In the genomic region with DNA sequence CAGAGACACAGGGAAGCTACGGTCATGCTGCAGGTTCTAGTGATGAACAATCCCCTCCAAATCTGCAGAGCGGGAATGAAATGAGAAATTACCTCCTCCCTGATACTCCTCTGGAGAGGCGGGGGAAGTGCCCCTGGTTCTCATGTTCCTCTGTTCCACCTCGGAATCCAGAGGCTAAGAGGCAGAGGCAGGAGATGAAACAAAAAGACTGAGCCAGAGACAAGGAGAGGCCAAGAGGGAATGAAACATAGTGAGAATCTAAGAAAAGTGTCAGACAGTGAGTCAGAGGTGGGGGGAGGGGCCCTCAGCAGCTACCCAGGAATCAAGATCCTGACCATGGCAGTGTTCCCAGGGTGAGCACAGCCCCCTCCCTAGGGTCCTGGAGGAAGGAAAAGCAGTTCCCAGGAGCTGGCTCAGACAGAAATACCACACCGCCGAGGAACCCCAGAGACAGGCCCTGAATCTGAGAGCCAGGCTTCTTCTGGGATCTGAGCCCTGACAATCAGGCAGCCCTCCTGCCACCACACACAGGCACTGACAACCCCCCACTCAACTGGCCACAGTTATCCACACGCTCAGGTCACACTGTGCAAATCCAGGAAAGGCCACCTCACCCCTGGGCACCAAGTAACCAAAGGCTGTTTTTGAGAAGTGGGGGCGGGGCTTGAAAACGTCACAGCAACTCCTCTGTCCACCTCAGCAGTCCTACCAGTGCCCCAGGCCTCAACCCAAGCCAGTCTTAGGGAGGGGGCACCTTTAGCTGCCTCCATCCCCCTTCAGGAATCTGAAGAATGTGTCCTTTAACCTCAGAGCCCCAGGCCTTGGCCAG, we compare ENCODE assay signal across 1 cellular context.
A peak's percentile ranks its signal among the peaks of the same experiment; 100 is the strongest.
TF ChIP-seq lines count a peak whose summit lies in the region.

No MANE protein-coding gene starts in this region.

TF ChIP-seq in K562, 482 proteins besides CTCF, POLR2A, EP300 and RAD21 (continued from another document and continues in another):
- TF ChIP-seq, protein P1, sequence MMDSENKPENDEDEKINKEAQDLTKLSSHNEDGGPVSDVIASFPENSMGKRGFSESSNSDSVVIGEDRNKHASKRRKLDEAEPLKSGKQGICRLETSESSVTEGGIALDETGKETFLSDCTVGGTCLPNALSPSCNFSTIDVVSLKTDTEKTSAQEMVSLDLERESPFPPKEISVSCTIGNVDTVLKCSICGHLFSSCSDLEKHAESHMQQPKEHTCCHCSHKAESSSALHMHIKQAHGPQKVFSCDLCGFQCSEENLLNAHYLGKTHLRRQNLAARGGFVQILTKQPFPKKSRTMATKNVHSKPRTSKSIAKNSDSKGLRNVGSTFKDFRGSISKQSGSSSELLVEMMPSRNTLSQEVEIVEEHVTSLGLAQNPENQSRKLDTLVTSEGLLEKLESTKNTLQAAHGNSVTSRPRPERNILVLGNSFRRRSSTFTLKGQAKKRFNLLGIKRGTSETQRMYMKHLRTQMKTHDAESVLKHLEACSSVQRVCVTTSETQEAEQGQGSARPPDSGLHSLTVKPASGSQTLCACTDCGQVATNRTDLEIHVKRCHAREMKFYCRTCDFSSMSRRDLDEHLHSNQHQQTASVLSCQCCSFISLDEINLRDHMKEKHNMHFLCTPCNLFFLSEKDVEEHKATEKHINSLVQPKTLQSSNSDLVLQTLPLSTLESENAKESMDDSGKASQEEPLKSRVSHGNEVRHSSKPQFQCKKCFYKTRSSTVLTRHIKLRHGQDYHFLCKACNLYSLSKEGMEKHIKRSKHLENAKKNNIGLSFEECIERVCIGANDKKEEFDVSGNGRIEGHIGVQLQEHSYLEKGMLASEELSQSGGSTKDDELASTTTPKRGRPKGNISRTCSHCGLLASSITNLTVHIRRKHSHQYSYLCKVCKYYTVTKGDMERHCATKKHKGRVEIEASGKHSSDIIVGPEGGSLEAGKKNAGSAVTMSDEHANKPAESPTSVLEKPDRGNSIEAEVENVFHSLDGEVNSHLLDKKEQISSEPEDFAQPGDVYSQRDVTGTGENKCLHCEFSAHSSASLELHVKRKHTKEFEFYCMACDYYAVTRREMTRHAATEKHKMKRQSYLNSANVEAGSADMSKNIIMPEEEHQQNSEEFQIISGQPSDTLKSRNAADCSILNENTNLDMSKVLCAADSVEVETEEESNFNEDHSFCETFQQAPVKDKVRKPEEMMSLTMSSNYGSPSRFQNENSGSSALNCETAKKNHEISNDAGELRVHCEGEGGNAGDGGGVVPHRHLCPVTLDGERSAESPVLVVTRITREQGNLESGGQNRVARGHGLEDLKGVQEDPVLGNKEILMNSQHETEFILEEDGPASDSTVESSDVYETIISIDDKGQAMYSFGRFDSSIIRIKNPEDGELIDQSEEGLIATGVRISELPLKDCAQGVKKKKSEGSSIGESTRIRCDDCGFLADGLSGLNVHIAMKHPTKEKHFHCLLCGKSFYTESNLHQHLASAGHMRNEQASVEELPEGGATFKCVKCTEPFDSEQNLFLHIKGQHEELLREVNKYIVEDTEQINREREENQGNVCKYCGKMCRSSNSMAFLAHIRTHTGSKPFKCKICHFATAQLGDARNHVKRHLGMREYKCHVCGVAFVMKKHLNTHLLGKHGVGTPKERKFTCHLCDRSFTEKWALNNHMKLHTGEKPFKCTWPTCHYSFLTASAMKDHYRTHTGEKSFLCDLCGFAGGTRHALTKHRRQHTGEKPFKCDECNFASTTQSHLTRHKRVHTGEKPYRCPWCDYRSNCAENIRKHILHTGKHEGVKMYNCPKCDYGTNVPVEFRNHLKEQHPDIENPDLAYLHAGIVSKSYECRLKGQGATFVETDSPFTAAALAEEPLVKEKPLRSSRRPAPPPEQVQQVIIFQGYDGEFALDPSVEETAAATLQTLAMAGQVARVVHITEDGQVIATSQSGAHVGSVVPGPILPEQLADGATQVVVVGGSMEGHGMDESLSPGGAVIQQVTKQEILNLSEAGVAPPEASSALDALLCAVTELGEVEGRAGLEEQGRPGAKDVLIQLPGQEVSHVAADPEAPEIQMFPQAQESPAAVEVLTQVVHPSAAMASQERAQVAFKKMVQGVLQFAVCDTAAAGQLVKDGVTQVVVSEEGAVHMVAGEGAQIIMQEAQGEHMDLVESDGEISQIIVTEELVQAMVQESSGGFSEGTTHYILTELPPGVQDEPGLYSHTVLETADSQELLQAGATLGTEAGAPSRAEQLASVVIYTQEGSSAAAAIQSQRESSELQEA (IDR thresholded peaks at IDR 0.05; ENCODE audit: low read depth): no peak
- TF ChIP-seq GATA2 (CRISPR knock-in tag; IDR thresholded peaks at IDR 0.05) (no peak), HEY1 (CRISPR knock-in tag; IDR thresholded peaks at IDR 0.05; ENCODE audit: borderline replicate concordance) (no peak), CREBBP (IDR thresholded peaks at IDR 0.05; ENCODE audit: low read depth, low read length) (no peak), CBFA2T2 (conservative IDR thresholded peaks at IDR 0.05) (no peak; the same call in 1 of the 2 replicates), NCOA6 (IDR thresholded peaks at IDR 0.05) (no peak), CTBP1 (IDR thresholded peaks at IDR 0.05; ENCODE audit: borderline replicate concordance) (no peak), MTF1 (CRISPR knock-in tag; IDR thresholded peaks at IDR 0.05; ENCODE audit: borderline replicate concordance) (no peak), GTF2E2 (tag; IDR thresholded peaks at IDR 0.05) (no peak), ZNF197 (CRISPR knock-in tag; IDR thresholded peaks at IDR 0.05; ENCODE audit: low read depth) (no peak), ZNF431 (CRISPR knock-in tag; IDR thresholded peaks at IDR 0.05) (peak; percentile 29; the same call in 1 of the 2 replicates), FOXM1 (IDR thresholded peaks at IDR 0.05; ENCODE audit: low read depth) (no peak), FOXM1 (CRISPR knock-in tag; IDR thresholded peaks at IDR 0.05; ENCODE audit: low read depth) (0 out of 2 replicates have a peak, but pooled peaks have one; percentile 25), CBX2 (IDR thresholded peaks at IDR 0.05; ENCODE audit: insufficient read depth, low read length, poor library complexity, severe bottlenecking) (no peak), NFIX (CRISPR knock-in tag; IDR thresholded peaks at IDR 0.05; ENCODE audit: low read depth) (no peak), ZNF316 (IDR thresholded peaks at IDR 0.05) (no peak), ZNF436 (CRISPR knock-in tag; IDR thresholded peaks at IDR 0.05) (no peak), RBM39 (optimal IDR thresholded peaks at IDR 0.05; ENCODE audit: low read depth, low read length) (no peak), CSDE1 (IDR thresholded peaks at IDR 0.05) (no peak), ZNF384 (IDR thresholded peaks at IDR 0.05; ENCODE audit: low read depth, low read length) (no peak), ZNF146 (CRISPR knock-in tag; IDR thresholded peaks at IDR 0.05; ENCODE audit: unreplicated experiment) (no peak), KDM5B (IDR thresholded peaks at IDR 0.05; ENCODE audit: insufficient replicate concordance, low read depth, low read length) (no peak)
- TF ChIP-seq, protein P2, sequence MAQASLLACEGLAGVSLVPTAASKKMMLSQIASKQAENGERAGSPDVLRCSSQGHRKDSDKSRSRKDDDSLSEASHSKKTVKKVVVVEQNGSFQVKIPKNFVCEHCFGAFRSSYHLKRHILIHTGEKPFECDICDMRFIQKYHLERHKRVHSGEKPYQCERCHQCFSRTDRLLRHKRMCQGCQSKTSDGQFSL (CRISPR knock-in tag; IDR thresholded peaks at IDR 0.05): 0 out of 2 replicates have a peak, but pooled peaks have one; percentile 76
- TF ChIP-seq, protein P2 (tag; IDR thresholded peaks at IDR 0.05): no peak
- TF ChIP-seq, protein P3, sequence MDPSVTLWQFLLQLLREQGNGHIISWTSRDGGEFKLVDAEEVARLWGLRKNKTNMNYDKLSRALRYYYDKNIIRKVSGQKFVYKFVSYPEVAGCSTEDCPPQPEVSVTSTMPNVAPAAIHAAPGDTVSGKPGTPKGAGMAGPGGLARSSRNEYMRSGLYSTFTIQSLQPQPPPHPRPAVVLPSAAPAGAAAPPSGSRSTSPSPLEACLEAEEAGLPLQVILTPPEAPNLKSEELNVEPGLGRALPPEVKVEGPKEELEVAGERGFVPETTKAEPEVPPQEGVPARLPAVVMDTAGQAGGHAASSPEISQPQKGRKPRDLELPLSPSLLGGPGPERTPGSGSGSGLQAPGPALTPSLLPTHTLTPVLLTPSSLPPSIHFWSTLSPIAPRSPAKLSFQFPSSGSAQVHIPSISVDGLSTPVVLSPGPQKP (CRISPR knock-in tag; IDR thresholded peaks at IDR 0.05): no peak
- TF ChIP-seq, protein P4, sequence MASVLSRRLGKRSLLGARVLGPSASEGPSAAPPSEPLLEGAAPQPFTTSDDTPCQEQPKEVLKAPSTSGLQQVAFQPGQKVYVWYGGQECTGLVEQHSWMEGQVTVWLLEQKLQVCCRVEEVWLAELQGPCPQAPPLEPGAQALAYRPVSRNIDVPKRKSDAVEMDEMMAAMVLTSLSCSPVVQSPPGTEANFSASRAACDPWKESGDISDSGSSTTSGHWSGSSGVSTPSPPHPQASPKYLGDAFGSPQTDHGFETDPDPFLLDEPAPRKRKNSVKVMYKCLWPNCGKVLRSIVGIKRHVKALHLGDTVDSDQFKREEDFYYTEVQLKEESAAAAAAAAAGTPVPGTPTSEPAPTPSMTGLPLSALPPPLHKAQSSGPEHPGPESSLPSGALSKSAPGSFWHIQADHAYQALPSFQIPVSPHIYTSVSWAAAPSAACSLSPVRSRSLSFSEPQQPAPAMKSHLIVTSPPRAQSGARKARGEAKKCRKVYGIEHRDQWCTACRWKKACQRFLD (CRISPR knock-in tag; IDR thresholded peaks at IDR 0.05): peak; percentile 36; the same call in 1 of the 2 replicates
- TF ChIP-seq, protein P5, sequence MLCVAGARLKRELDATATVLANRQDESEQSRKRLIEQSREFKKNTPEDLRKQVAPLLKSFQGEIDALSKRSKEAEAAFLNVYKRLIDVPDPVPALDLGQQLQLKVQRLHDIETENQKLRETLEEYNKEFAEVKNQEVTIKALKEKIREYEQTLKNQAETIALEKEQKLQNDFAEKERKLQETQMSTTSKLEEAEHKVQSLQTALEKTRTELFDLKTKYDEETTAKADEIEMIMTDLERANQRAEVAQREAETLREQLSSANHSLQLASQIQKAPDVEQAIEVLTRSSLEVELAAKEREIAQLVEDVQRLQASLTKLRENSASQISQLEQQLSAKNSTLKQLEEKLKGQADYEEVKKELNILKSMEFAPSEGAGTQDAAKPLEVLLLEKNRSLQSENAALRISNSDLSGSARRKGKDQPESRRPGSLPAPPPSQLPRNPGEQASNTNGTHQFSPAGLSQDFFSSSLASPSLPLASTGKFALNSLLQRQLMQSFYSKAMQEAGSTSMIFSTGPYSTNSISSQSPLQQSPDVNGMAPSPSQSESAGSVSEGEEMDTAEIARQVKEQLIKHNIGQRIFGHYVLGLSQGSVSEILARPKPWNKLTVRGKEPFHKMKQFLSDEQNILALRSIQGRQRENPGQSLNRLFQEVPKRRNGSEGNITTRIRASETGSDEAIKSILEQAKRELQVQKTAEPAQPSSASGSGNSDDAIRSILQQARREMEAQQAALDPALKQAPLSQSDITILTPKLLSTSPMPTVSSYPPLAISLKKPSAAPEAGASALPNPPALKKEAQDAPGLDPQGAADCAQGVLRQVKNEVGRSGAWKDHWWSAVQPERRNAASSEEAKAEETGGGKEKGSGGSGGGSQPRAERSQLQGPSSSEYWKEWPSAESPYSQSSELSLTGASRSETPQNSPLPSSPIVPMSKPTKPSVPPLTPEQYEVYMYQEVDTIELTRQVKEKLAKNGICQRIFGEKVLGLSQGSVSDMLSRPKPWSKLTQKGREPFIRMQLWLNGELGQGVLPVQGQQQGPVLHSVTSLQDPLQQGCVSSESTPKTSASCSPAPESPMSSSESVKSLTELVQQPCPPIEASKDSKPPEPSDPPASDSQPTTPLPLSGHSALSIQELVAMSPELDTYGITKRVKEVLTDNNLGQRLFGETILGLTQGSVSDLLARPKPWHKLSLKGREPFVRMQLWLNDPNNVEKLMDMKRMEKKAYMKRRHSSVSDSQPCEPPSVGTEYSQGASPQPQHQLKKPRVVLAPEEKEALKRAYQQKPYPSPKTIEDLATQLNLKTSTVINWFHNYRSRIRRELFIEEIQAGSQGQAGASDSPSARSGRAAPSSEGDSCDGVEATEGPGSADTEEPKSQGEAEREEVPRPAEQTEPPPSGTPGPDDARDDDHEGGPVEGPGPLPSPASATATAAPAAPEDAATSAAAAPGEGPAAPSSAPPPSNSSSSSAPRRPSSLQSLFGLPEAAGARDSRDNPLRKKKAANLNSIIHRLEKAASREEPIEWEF (CRISPR knock-in tag; IDR thresholded peaks at IDR 0.05): no peak
- TF ChIP-seq, protein P6, sequence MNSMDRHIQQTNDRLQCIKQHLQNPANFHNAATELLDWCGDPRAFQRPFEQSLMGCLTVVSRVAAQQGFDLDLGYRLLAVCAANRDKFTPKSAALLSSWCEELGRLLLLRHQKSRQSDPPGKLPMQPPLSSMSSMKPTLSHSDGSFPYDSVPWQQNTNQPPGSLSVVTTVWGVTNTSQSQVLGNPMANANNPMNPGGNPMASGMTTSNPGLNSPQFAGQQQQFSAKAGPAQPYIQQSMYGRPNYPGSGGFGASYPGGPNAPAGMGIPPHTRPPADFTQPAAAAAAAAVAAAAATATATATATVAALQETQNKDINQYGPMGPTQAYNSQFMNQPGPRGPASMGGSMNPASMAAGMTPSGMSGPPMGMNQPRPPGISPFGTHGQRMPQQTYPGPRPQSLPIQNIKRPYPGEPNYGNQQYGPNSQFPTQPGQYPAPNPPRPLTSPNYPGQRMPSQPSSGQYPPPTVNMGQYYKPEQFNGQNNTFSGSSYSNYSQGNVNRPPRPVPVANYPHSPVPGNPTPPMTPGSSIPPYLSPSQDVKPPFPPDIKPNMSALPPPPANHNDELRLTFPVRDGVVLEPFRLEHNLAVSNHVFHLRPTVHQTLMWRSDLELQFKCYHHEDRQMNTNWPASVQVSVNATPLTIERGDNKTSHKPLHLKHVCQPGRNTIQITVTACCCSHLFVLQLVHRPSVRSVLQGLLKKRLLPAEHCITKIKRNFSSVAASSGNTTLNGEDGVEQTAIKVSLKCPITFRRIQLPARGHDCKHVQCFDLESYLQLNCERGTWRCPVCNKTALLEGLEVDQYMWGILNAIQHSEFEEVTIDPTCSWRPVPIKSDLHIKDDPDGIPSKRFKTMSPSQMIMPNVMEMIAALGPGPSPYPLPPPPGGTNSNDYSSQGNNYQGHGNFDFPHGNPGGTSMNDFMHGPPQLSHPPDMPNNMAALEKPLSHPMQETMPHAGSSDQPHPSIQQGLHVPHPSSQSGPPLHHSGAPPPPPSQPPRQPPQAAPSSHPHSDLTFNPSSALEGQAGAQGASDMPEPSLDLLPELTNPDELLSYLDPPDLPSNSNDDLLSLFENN (IDR thresholded peaks at IDR 0.05; ENCODE audit: low read depth in 2 of 2, low read length in 2 of 2): no peak
- TF ChIP-seq, protein P7, sequence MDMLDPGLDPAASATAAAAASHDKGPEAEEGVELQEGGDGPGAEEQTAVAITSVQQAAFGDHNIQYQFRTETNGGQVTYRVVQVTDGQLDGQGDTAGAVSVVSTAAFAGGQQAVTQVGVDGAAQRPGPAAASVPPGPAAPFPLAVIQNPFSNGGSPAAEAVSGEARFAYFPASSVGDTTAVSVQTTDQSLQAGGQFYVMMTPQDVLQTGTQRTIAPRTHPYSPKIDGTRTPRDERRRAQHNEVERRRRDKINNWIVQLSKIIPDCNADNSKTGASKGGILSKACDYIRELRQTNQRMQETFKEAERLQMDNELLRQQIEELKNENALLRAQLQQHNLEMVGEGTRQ (CRISPR knock-in tag; IDR thresholded peaks at IDR 0.05): no peak; the same call in 1 of the 2 replicates
- TF ChIP-seq, protein P8, sequence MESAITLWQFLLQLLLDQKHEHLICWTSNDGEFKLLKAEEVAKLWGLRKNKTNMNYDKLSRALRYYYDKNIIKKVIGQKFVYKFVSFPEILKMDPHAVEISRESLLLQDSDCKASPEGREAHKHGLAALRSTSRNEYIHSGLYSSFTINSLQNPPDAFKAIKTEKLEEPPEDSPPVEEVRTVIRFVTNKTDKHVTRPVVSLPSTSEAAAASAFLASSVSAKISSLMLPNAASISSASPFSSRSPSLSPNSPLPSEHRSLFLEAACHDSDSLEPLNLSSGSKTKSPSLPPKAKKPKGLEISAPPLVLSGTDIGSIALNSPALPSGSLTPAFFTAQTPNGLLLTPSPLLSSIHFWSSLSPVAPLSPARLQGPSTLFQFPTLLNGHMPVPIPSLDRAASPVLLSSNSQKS (CRISPR knock-in tag; IDR thresholded peaks at IDR 0.05): no peak
